ENCODE assay signal across 2 cellular contexts in the genomic region with DNA sequence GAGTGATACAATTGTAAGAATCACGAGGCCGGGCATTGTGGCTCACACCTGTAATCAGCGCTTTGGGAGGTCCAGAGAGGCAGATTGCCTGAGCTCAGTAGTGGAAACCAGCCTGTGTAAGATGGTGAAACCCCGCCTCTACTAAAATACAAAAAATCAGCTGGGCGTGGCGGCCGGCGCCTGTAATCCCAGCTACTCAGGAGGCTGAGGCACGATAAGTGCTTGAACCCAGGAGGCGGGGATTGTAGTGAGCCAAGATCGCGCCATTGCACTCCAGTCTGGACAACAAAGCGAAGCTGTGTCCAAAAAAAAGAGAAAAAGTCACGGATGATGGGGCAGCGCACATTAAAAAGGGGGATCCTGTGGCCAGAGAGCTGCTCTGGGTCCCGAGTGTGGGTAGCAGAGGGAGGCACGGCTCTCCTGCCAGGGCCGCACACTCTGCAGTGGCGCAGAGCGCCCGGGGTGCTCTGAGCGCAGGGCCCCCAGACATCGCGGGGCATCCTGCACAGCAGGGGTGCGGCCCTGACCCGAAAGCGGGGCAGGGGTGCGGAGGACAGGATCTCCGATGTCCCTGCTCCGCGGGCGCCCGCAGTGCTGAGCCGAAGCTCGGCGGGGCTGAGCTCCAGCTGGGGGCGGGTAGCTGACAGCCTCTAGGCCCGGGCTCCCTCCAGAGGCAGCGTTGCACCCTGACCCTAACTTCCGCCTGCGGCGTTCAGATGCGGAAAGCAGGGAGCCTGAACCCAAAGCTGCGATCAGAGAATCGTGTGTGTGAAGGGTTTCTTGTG.
A peak's percentile ranks its signal among the peaks of the same experiment; 100 is the strongest.
TF ChIP-seq lines count a peak whose summit lies in the region.

No MANE protein-coding gene starts in this region.

TF ChIP-seq in A549, 52 proteins besides CTCF, POLR2A, EP300 and RAD21 (continued from another document):
- TF ChIP-seq CBX2 (IDR thresholded peaks at IDR 0.05; ENCODE audit: borderline replicate concordance, low read depth) (no peak), EHMT2 (IDR thresholded peaks at IDR 0.05; ENCODE audit: low read depth) (no peak), SREBF2 (IDR thresholded peaks at IDR 0.05) (no peak), MAZ (IDR thresholded peaks at IDR 0.05; ENCODE audit: borderline replicate concordance, low read depth, low read length) (no peak), ESRRA (IDR thresholded peaks at IDR 0.05; ENCODE audit: borderline replicate concordance, low read length) (no peak)
TF ChIP-seq in A549: peak in this region for 0.

TF ChIP-seq in HepG2, 621 proteins besides CTCF, POLR2A, EP300 and RAD21 (continued from another document and continues in another):
- TF ChIP-seq, protein P1, sequence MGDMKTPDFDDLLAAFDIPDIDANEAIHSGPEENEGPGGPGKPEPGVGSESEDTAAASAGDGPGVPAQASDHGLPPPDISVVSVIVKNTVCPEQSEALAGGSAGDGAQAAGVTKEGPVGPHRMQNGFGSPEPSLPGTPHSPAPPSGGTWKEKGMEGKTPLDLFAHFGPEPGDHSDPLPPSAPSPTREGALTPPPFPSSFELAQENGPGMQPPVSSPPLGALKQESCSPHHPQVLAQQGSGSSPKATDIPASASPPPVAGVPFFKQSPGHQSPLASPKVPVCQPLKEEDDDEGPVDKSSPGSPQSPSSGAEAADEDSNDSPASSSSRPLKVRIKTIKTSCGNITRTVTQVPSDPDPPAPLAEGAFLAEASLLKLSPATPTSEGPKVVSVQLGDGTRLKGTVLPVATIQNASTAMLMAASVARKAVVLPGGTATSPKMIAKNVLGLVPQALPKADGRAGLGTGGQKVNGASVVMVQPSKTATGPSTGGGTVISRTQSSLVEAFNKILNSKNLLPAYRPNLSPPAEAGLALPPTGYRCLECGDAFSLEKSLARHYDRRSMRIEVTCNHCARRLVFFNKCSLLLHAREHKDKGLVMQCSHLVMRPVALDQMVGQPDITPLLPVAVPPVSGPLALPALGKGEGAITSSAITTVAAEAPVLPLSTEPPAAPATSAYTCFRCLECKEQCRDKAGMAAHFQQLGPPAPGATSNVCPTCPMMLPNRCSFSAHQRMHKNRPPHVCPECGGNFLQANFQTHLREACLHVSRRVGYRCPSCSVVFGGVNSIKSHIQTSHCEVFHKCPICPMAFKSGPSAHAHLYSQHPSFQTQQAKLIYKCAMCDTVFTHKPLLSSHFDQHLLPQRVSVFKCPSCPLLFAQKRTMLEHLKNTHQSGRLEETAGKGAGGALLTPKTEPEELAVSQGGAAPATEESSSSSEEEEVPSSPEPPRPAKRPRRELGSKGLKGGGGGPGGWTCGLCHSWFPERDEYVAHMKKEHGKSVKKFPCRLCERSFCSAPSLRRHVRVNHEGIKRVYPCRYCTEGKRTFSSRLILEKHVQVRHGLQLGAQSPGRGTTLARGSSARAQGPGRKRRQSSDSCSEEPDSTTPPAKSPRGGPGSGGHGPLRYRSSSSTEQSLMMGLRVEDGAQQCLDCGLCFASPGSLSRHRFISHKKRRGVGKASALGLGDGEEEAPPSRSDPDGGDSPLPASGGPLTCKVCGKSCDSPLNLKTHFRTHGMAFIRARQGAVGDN (CRISPR knock-in tag; IDR thresholded peaks at IDR 0.05): peak; percentile 35
- no peak for TF ChIP-seq FOXK2 (IDR thresholded peaks at IDR 0.05)
- TF ChIP-seq ZNF605 (CRISPR knock-in tag; IDR thresholded peaks at IDR 0.05): no peak
- 0 out of 2 replicates have a peak, but pooled peaks have one; percentile 5 for TF ChIP-seq SMAD1 (CRISPR knock-in tag; IDR thresholded peaks at IDR 0.05; ENCODE audit: borderline replicate concordance, low read depth)
- TF ChIP-seq JUNB (CRISPR knock-in tag; IDR thresholded peaks at IDR 0.05; ENCODE audit: borderline replicate concordance): no peak
- TF ChIP-seq, protein P2, sequence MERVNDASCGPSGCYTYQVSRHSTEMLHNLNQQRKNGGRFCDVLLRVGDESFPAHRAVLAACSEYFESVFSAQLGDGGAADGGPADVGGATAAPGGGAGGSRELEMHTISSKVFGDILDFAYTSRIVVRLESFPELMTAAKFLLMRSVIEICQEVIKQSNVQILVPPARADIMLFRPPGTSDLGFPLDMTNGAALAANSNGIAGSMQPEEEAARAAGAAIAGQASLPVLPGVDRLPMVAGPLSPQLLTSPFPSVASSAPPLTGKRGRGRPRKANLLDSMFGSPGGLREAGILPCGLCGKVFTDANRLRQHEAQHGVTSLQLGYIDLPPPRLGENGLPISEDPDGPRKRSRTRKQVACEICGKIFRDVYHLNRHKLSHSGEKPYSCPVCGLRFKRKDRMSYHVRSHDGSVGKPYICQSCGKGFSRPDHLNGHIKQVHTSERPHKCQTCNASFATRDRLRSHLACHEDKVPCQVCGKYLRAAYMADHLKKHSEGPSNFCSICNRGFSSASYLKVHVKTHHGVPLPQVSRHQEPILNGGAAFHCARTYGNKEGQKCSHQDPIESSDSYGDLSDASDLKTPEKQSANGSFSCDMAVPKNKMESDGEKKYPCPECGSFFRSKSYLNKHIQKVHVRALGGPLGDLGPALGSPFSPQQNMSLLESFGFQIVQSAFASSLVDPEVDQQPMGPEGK (CRISPR knock-in tag; IDR thresholded peaks at IDR 0.05): 0 out of 2 replicates have a peak, but pooled peaks have one; percentile 45
- TF ChIP-seq MTF2 (CRISPR knock-in tag; IDR thresholded peaks at IDR 0.05; ENCODE audit: borderline replicate concordance): peak; percentile 37; the same call in 1 of the 2 replicates
- 0 out of 2 replicates have a peak, but pooled peaks have one; percentile 5 for TF ChIP-seq ZBTB38 (CRISPR knock-in tag; IDR thresholded peaks at IDR 0.05)
- TF ChIP-seq HOXD1 (CRISPR knock-in tag; IDR thresholded peaks at IDR 0.05): no peak
- no peak for TF ChIP-seq RARA (CRISPR knock-in tag; IDR thresholded peaks at IDR 0.05)
- TF ChIP-seq, protein P3, sequence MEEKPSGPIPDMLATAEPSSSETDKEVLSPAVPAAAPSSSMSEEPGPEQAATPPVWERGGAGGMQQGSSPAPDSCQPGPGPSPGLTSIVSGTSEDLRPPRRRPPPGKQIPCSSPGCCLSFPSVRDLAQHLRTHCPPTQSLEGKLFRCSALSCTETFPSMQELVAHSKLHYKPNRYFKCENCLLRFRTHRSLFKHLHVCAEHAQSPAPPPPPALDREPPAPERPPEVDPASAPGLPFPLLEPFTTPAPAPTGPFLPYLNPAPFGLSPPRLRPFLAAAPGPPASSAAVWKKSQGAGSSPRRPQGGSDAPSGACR (CRISPR knock-in tag; IDR thresholded peaks at IDR 0.05): no peak
- TF ChIP-seq MYNN (CRISPR knock-in tag; IDR thresholded peaks at IDR 0.05; ENCODE audit: low read depth): no peak
- TF ChIP-seq ZNF317 (CRISPR knock-in tag; IDR thresholded peaks at IDR 0.05): no peak
- no peak for TF ChIP-seq ZNF652 (CRISPR knock-in tag; IDR thresholded peaks at IDR 0.05; ENCODE audit: borderline replicate concordance, low read depth)
- TF ChIP-seq HNRNPLL (IDR thresholded peaks at IDR 0.05; ENCODE audit: low read depth, low read length, poor library complexity, severe bottlenecking): peak; percentile 32
- TF ChIP-seq, protein P4, sequence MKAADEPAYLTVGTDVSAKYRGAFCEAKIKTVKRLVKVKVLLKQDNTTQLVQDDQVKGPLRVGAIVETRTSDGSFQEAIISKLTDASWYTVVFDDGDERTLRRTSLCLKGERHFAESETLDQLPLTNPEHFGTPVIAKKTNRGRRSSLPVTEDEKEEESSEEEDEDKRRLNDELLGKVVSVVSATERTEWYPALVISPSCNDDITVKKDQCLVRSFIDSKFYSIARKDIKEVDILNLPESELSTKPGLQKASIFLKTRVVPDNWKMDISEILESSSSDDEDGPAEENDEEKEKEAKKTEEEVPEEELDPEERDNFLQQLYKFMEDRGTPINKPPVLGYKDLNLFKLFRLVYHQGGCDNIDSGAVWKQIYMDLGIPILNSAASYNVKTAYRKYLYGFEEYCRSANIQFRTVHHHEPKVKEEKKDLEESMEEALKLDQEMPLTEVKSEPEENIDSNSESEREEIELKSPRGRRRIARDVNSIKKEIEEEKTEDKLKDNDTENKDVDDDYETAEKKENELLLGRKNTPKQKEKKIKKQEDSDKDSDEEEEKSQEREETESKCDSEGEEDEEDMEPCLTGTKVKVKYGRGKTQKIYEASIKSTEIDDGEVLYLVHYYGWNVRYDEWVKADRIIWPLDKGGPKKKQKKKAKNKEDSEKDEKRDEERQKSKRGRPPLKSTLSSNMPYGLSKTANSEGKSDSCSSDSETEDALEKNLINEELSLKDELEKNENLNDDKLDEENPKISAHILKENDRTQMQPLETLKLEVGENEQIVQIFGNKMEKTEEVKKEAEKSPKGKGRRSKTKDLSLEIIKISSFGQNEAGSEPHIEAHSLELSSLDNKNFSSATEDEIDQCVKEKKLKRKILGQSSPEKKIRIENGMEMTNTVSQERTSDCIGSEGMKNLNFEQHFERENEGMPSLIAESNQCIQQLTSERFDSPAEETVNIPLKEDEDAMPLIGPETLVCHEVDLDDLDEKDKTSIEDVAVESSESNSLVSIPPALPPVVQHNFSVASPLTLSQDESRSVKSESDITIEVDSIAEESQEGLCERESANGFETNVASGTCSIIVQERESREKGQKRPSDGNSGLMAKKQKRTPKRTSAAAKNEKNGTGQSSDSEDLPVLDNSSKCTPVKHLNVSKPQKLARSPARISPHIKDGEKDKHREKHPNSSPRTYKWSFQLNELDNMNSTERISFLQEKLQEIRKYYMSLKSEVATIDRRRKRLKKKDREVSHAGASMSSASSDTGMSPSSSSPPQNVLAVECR (CRISPR knock-in tag; IDR thresholded peaks at IDR 0.05; ENCODE audit: borderline replicate concordance): no peak
- no peak for TF ChIP-seq KDM4B (CRISPR knock-in tag; IDR thresholded peaks at IDR 0.05)
- TF ChIP-seq, protein P5, sequence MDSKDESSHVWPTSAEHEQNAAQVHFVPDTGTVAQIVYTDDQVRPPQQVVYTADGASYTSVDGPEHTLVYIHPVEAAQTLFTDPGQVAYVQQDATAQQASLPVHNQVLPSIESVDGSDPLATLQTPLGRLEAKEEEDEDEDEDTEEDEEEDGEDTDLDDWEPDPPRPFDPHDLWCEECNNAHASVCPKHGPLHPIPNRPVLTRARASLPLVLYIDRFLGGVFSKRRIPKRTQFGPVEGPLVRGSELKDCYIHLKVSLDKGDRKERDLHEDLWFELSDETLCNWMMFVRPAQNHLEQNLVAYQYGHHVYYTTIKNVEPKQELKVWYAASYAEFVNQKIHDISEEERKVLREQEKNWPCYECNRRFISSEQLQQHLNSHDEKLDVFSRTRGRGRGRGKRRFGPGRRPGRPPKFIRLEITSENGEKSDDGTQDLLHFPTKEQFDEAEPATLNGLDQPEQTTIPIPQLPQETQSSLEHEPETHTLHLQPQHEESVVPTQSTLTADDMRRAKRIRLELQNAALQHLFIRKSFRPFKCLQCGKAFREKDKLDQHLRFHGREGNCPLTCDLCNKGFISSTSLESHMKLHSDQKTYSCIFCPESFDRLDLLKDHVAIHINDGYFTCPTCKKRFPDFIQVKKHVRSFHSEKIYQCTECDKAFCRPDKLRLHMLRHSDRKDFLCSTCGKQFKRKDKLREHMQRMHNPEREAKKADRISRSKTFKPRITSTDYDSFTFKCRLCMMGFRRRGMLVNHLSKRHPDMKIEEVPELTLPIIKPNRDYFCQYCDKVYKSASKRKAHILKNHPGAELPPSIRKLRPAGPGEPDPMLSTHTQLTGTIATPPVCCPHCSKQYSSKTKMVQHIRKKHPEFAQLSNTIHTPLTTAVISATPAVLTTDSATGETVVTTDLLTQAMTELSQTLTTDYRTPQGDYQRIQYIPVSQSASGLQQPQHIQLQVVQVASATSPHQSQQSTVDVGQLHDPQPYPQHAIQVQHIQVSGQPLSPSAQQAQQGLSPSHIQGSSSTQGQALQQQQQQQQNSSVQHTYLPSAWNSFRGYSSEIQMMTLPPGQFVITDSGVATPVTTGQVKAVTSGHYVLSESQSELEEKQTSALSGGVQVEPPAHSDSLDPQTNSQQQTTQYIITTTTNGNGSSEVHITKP (CRISPR knock-in tag; IDR thresholded peaks at IDR 0.05; ENCODE audit: low read depth): no peak
- no peak for TF ChIP-seq PTBP1 (IDR thresholded peaks at IDR 0.05; ENCODE audit: low read depth, low read length, poor library complexity, severe bottlenecking)
- 0 out of 2 replicates have a peak, but pooled peaks have one; percentile 25 for TF ChIP-seq NFKB2 (CRISPR knock-in tag; IDR thresholded peaks at IDR 0.05; ENCODE audit: borderline replicate concordance)
- TF ChIP-seq PHF8 (CRISPR knock-in tag; IDR thresholded peaks at IDR 0.05): no peak
- no peak for TF ChIP-seq BRCA1 (CRISPR knock-in tag; IDR thresholded peaks at IDR 0.05)
- TF ChIP-seq, protein P6, sequence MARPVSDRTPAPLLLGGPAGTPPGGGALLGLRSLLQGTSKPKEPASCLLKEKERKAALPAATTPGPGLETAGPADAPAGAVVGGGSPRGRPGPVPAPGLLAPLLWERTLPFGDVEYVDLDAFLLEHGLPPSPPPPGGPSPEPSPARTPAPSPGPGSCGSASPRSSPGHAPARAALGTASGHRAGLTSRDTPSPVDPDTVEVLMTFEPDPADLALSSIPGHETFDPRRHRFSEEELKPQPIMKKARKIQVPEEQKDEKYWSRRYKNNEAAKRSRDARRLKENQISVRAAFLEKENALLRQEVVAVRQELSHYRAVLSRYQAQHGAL (CRISPR knock-in tag; IDR thresholded peaks at IDR 0.05; ENCODE audit: not compliant biosample characterization): no peak
- TF ChIP-seq, protein P7, sequence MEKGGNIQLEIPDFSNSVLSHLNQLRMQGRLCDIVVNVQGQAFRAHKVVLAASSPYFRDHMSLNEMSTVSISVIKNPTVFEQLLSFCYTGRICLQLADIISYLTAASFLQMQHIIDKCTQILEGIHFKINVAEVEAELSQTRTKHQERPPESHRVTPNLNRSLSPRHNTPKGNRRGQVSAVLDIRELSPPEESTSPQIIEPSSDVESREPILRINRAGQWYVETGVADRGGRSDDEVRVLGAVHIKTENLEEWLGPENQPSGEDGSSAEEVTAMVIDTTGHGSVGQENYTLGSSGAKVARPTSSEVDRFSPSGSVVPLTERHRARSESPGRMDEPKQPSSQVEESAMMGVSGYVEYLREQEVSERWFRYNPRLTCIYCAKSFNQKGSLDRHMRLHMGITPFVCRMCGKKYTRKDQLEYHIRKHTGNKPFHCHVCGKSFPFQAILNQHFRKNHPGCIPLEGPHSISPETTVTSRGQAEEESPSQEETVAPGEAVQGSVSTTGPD (CRISPR knock-in tag; IDR thresholded peaks at IDR 0.05): peak; percentile 80; the same call in 1 of the 2 replicates
- no peak for TF ChIP-seq ZNF101 (CRISPR knock-in tag; IDR thresholded peaks at IDR 0.05; ENCODE audit: borderline replicate concordance, low read depth)
- TF ChIP-seq GABPA (IDR thresholded peaks at IDR 0.05; ENCODE audit: low read depth, low read length): 0 out of 2 replicates have a peak, but pooled peaks have one; percentile 28
- peak; percentile 61 for TF ChIP-seq GABPA (CRISPR knock-in tag; IDR thresholded peaks at IDR 0.05; ENCODE audit: low read depth)
- no peak for TF ChIP-seq CBFB (CRISPR knock-in tag; IDR thresholded peaks at IDR 0.05)
- TF ChIP-seq, protein P8, sequence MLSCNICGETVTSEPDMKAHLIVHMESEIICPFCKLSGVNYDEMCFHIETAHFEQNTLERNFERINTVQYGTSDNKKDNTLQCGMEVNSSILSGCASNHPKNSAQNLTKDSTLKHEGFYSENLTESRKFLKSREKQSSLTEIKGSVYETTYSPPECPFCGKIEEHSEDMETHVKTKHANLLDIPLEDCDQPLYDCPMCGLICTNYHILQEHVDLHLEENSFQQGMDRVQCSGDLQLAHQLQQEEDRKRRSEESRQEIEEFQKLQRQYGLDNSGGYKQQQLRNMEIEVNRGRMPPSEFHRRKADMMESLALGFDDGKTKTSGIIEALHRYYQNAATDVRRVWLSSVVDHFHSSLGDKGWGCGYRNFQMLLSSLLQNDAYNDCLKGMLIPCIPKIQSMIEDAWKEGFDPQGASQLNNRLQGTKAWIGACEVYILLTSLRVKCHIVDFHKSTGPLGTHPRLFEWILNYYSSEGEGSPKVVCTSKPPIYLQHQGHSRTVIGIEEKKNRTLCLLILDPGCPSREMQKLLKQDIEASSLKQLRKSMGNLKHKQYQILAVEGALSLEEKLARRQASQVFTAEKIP (CRISPR knock-in tag; IDR thresholded peaks at IDR 0.05; ENCODE audit: borderline replicate concordance): no peak
- no peak for TF ChIP-seq ZNF282 (IDR thresholded peaks at IDR 0.05; ENCODE audit: partially characterized antibody)
- TF ChIP-seq, protein P9, sequence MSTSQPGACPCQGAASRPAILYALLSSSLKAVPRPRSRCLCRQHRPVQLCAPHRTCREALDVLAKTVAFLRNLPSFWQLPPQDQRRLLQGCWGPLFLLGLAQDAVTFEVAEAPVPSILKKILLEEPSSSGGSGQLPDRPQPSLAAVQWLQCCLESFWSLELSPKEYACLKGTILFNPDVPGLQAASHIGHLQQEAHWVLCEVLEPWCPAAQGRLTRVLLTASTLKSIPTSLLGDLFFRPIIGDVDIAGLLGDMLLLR (CRISPR knock-in tag; IDR thresholded peaks at IDR 0.05): no peak
